In the genomic region with DNA sequence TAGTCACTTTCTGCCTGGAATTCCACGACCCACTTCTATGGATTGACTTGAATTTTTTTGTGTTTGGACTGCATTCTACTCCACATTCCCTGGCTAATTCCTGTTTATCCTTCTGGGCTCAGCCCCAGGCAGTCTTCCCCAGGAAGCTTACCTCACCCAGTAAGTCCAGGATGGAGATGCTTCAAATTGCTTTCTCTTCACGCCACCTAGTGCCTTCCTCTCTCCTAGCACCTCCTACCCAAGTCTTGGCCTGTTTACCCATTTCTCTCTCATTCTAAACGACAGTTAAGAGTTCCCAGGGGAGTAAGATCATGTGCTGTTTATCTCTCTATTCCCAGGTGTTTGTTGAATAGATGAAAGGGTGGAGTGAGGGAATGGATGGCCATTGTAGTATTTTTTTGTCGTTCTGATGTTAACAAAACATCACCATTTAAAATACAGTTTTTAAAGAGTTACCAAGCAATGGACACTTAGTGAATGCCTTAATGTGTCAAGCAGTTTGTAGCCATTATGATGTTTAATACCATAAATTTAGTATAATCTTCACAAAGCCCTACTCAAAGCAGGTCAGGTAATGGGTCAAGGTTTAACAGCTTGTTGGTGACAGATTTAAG, we compare ENCODE assay signal across 8 cellular contexts.
DNase-seq lines count a peak whose midpoint lies in the region; ATAC-seq and TF ChIP-seq lines count a peak whose summit lies in the region.

No MANE protein-coding gene starts in this region.

- H3K4me1 ChIP-seq in neutrophil (ENCODE audit: control insufficient read depth in 1 of 2, insufficient read depth in 1 of 2, low read depth in 1 of 2, low read length in 1 of 2): peaks cover 50 to 52% of the 10 kb centered on the region in 2 experiments

- DNase-seq in ACHN (peak; percentile 84), NCI-H2029 treated with DMSO at 0.1 percent for 48 hours (lab: John Stamatoyannopoulos, UW) (peak; percentile 25), T1000 (lab: John Stamatoyannopoulos, UW) (peak; percentile 67), fibroblast of peridontal ligament (ENCODE audit: extremely low read depth) (peak; percentile 83), cerebellar nuclear complex (lab: John Stamatoyannopoulos, UW) (no peak)

- peak overlapping the region; percentile 67 for H3K27ac ChIP-seq in neutrophil

- in situ Hi-C loops in ACHN (cut with HindIII; ENCODE audit: low pct_ligation_motif_present, low pct_unique_long_range_greater_than_20kb, low sequenced_read_pairs): no loop called here

- no peaks in the 10 kb centered on the region for H3K27me3 ChIP-seq in neutrophil

- no peaks in the 10 kb centered on the region for H3K9me3 ChIP-seq in neutrophil

- no peaks in the 10 kb centered on the region for H3K36me3 ChIP-seq in neutrophil

- peak; percentile 78 for ATAC-seq in HG02759 (IDR thresholded peaks at IDR 0.05; ENCODE audit: unreplicated experiment)

- TF ChIP-seq CTCF in GM12873 (IDR thresholded peaks at IDR 0.05; ENCODE audit: insufficient read depth, low read depth, low read length, missing control alignments): peak; percentile 80
- TF ChIP-seq CTCF in neutrophil (IDR thresholded peaks at IDR 0.05): no peak

- H3K4me3 ChIP-seq in neutrophil (ENCODE audit: low read depth in 1 of 2, low read length in 1 of 2): no peak overlapping the region

Comparison
In these comparisons a context has a peak if more than half of its experiments do, and no peak if none do; other contexts are left out.
1. DNase-seq: peak in ACHN (single experiment), NCI-H2029 treated with DMSO at 0.1 percent for 48 hours (single experiment), T1000 (single experiment) and fibroblast of peridontal ligament (single experiment); none in cerebellar nuclear complex (0 of 2).